Comparison of ENCODE assay signal across 8 cellular contexts in genomic region chr7:78359836-78360235, GRCh38.
"Had no signal": no experiment of that assay in that cellular context is flagged by ENCODE, and none has a peak within 500 bp of the region (broad histone marks: within the 10 kb centered on the region; RNA-seq: fewer than 3 reads in every experiment).

No MANE protein-coding gene starts in this region.

- FAIRE-seq: G401.6, GM12878, GM12891, GM12892, GM18507, GM19239 had no signal

- H3K4me3 ChIP-seq: GM12878 had no signal

- DNase-seq: GDM1, GF-D8 had no signal

- ATAC-seq: GM12878 had no signal
